Comparison of ENCODE assay signal across 20 cellular contexts in the genomic region with DNA sequence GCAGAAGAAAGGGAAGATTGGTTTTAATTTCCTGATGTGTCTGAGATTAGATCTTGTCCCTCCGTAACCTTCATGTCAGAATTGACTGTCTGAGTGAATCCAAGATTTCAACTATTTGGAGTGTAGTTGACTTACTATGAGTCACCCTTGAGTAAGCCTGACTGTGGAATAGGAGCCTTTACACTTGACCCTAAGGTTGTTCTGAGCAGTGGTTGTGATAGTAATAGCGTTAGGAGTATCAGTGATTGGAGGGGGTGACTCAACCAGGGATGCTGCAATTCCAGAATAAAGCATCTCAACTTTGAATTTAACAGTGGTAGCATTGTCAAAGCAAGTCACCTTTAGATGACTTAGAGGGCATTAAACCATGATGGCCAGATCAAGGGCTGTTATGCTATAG.
A peak's percentile ranks its signal among the peaks of the same experiment; 100 is the strongest.
DNase-seq lines count a peak whose midpoint lies in the region; ATAC-seq lines count a peak whose summit lies in the region.
"Had no signal": no experiment of that assay in that cellular context is flagged by ENCODE, and none has a peak within 500 bp of the region (broad histone marks: within the 10 kb centered on the region; RNA-seq: fewer than 3 reads in every experiment).

No MANE protein-coding gene starts in this region.

- DNase-seq in HPDE6-E6E7 (ENCODE audit: extremely low spot score), result peak; percentile 22
- peak; percentile 40 for DNase-seq in RKO (ENCODE audit: low spot score)
- DNase-seq in glomerular visceral epithelial cell (ENCODE audit: extremely low spot score), result peak; percentile 12
- DNase-seq in left ventricle myocardium superior, result no peak
- no peak for DNase-seq in iPS-NIHi11 (ENCODE audit: low spot score)
- DNase-seq in nucleus accumbens (lab: John Stamatoyannopoulos, UW), result no peak
- DNase-seq: CD4-positive, CD25-positive, alpha-beta regulatory T cell; COR-L47; IMR-90; MV-4-11; NCI-H1105 treated with DMSO at 0.1 percent for 48 hours; NCI-H2029 treated with DMSO at 0.1 percent for 48 hours; NCI-H345; NCI-H524; NCI-H774; NK-92 treated with Interleukin-12 subunit alpha and Interleukin-12 subunit beta, amount 100 ng/mL, for 24 hours; Right ventricle myocardium superior had no signal

- no peak for ATAC-seq in HG03521 (IDR thresholded peaks at IDR 0.05; ENCODE audit: unreplicated experiment)
- ATAC-seq in left ventricle myocardium superior, result no peak
- ATAC-seq: HCT116, Panc1 had no signal

- intact Hi-C loops in left ventricle myocardium superior (cut with micrococcal nuclease), result no loop called here

Comparison
In these comparisons a context has a peak if more than half of its experiments do, and no peak if none do; other contexts are left out.
1. DNase-seq: peak in HPDE6-E6E7 (single experiment), RKO (single experiment) and glomerular visceral epithelial cell (single experiment); none in left ventricle myocardium superior (single experiment), iPS-NIHi11 (single experiment) and nucleus accumbens (0 of 56).